27 cellular contexts compared by ENCODE assay signal in genomic region chr17:50444841-50445715, GRCh38. TPM values are rescaled to one million over a fixed set of nuclear protein-coding genes. Genes with fewer than 3 reads are reported as not detected.
"Had no signal": no experiment of that assay in that cellular context is flagged by ENCODE, and none has a peak within 500 bp of the region (broad histone marks: within the 10 kb centered on the region; RNA-seq: fewer than 3 reads in every experiment).

No MANE protein-coding gene starts in this region.

- FAIRE-seq: TTC549, urothelium cell line had no signal

- H3K27ac ChIP-seq: breast epithelium, left ventricle myocardium inferior, parathyroid adenoma, suprapubic skin, tibial nerve had no signal

- H3K36me3 ChIP-seq: breast epithelium, left ventricle myocardium inferior, suprapubic skin had no signal

- H3K27me3 ChIP-seq: breast epithelium, suprapubic skin, tibial nerve had no signal

- H2AFZ ChIP-seq: parathyroid adenoma had no signal

- H3K9me3 Mint-ChIP-seq: activated naive CD4-positive, alpha-beta T cell treated with anti-CD3 and anti-CD28 coated beads, Interleukin-2, amount 50 U/mL, for 72 hours; activated T-cell treated with anti-CD3 and anti-CD28 coated beads, Interleukin-2, amount 50 U/mL, for 72 hours; central memory CD8-positive, alpha-beta T cell; dendritic cell treated with granulocyte-macrophage colony-stimulating factor and Interleukin-4, amounts not matched to agents 40 ng/mL and 50 ng/mL, for 4 days; endodermal cell; naive B cell; neural crest cell; stimulated activated naive B cell treated with anti-CD40 and anti-IgM and Interleukin-4, amounts not matched to agents 10 μg/mL and 1 μg/mL and 100 μg/mL, for 72 hours; T-helper 1 cell treated with Interleukin-12 subunit alpha and Interleukin-12 subunit beta and Interleukin-4 antibody, amounts not matched to agents 30 μg/mL and 1 μg/mL, for 36 hours had no signal

- H3K27me3 Mint-ChIP-seq: central memory CD8-positive, alpha-beta T cell; dendritic cell treated with granulocyte-macrophage colony-stimulating factor and Interleukin-4, amounts not matched to agents 40 ng/mL and 50 ng/mL, for 4 days; naive B cell; stimulated activated naive B cell treated with anti-CD40 and anti-IgM and Interleukin-4, amounts not matched to agents 10 μg/mL and 1 μg/mL and 100 μg/mL, for 72 hours had no signal

- ATAC-seq: activated naive CD4-positive, alpha-beta T cell treated with anti-CD3 and anti-CD28 coated beads, Interleukin-2, amount 50 U/mL, for 72 hours; activated T-cell treated with anti-CD3 and anti-CD28 coated beads, Interleukin-2, amount 50 U/mL, for 72 hours; psoas muscle; stimulated activated naive B cell treated with anti-CD40 and anti-IgM and Interleukin-4, amounts not matched to agents 10 μg/mL and 1 μg/mL and 100 μg/mL, for 72 hours had no signal

- H3K4me1 Mint-ChIP-seq: central memory CD8-positive, alpha-beta T cell; stimulated activated naive B cell treated with anti-CD40 and anti-IgM and Interleukin-4, amounts not matched to agents 10 μg/mL and 1 μg/mL and 100 μg/mL, for 72 hours had no signal

- H3K9ac ChIP-seq: parathyroid adenoma had no signal

- H3K9me3 ChIP-seq: breast epithelium, left ventricle myocardium inferior, psoas muscle, suprapubic skin, tibial nerve had no signal

- DNase-seq: activated naive CD4-positive, alpha-beta T cell; activated T-cell treated with anti-CD3 and anti-CD28 coated beads for 4 hours; activated T-cell treated with anti-CD3 and anti-CD28 coated beads, Interleukin-2, amount 50 U/mL, for 72 hours; endodermal cell; foreskin fibroblast; islet precursor cell; left ventricle myocardium inferior; naive B cell; occipital lobe; psoas muscle; stimulated activated CD4-positive, alpha-beta T cell treated with anti-CD3 and anti-CD28 coated beads, Interleukin-15, amount 100 ng/mL, for 24 hours; stimulated activated CD4-positive, alpha-beta T cell treated with anti-CD3 and anti-CD28 coated beads, Interleukin-2, amount 100 ng/mL, for 24 hours; stimulated activated naive B cell treated with anti-CD40 and anti-IgM and Interleukin-4, amounts not matched to agents 10 μg/mL and 1 μg/mL and 100 μg/mL, for 72 hours; SW 1271; T-helper 9 cell had no signal

- H3K27ac Mint-ChIP-seq: activated T-cell treated with anti-CD3 and anti-CD28 coated beads, Interleukin-2, amount 50 U/mL, for 72 hours; dendritic cell treated with granulocyte-macrophage colony-stimulating factor and Interleukin-4, amounts not matched to agents 40 ng/mL and 50 ng/mL, for 4 days; endodermal cell; naive B cell; stimulated activated naive B cell treated with anti-CD40 and anti-IgM and Interleukin-4, amounts not matched to agents 10 μg/mL and 1 μg/mL and 100 μg/mL, for 72 hours; T-helper 1 cell treated with Interleukin-12 subunit alpha and Interleukin-12 subunit beta and Interleukin-4 antibody, amounts not matched to agents 30 μg/mL and 1 μg/mL, for 36 hours had no signal

- H3K36me3 Mint-ChIP-seq: activated naive CD4-positive, alpha-beta T cell treated with anti-CD3 and anti-CD28 coated beads, Interleukin-2, amount 50 U/mL, for 72 hours; naive B cell had no signal

- H3K4me3 Mint-ChIP-seq: activated T-cell treated with anti-CD3 and anti-CD28 coated beads, Interleukin-2, amount 50 U/mL, for 72 hours; central memory CD8-positive, alpha-beta T cell; dendritic cell treated with granulocyte-macrophage colony-stimulating factor and Interleukin-4, amounts not matched to agents 40 ng/mL and 50 ng/mL, for 4 days; endodermal cell; naive B cell; neural crest cell; stimulated activated naive B cell treated with anti-CD40 and anti-IgM and Interleukin-4, amounts not matched to agents 10 μg/mL and 1 μg/mL and 100 μg/mL, for 72 hours; T-helper 1 cell treated with Interleukin-12 subunit alpha and Interleukin-12 subunit beta and Interleukin-4 antibody, amounts not matched to agents 30 μg/mL and 1 μg/mL, for 36 hours had no signal

- H3K4me3 ChIP-seq: breast epithelium, left ventricle myocardium inferior, suprapubic skin, tibial nerve had no signal

RNA-seq across cellular contexts. Expression of gene CHAD, which starts 23.6 kb away (rescaled TPM):
- total RNA-seq: activated naive CD4-positive, alpha-beta T cell treated with anti-CD3 and anti-CD28 coated beads, Interleukin-2, amount 50 U/mL, for 72 hours; activated T-cell treated with anti-CD3 and anti-CD28 coated beads, Interleukin-2, amount 50 U/mL, for 72 hours; esophagus mucosa; left ventricle myocardium inferior; occipital lobe; tibial nerve had no signal
